In genomic region chr9:4932681-4933080, GRCh38 we compare ENCODE assay signal across 29 cellular contexts. TPM values are rescaled to one million over a fixed set of nuclear protein-coding genes. Genes with fewer than 3 reads are reported as not detected.
DNase-seq lines count a peak whose midpoint lies in the region; ATAC-seq and TF ChIP-seq lines count a peak whose summit lies in the region.
"Had no signal": no experiment of that assay in that cellular context is flagged by ENCODE, and none has a peak within 500 bp of the region (broad histone marks: within the 10 kb centered on the region; RNA-seq: fewer than 3 reads in every experiment).

No MANE protein-coding gene starts in this region.

- no peak for DNase-seq in LNCaP clone FGC (ENCODE audit: low read depth)
- no peak for DNase-seq in adipocyte (ENCODE audit: low read depth)
- peak; percentile 70 to 88 for DNase-seq in trophoblast cell
- DNase-seq in stimulated activated CD4-positive, alpha-beta T cell treated with anti-CD3 and anti-CD28 coated beads, Interleukin-4, amount 100 ng/mL, for 24 hours = no peak
- DNase-seq in NOMO-1 (lab: John Stamatoyannopoulos, UW; ENCODE audit: unreplicated experiment in 2 of 2) = no peak
- no peak for DNase-seq in mucosa of descending colon
- DNase-seq in osteocyte (ENCODE audit: extremely low spot score, unreplicated experiment) = no peak
- DNase-seq: AML-193; Caco-2; CD4-positive, alpha-beta memory T cell; GDM1; GOT3; HFFc6; NCI-H1048; NCI-H1417; NCI-H1694; NCI-H2081; NCI-H2227 treated with DMSO at 0.1 percent for 48 hours; NCI-H526 treated with DMSO at 0.1 percent for 48 hours; SHP77 treated with DMSO at 0.1 percent for 48 hours had no signal

- H3K4ac ChIP-seq in trophoblast cell (ENCODE audit: low read depth, low read length) = no peak overlapping the region

- no peak overlapping the region for H2AK5ac ChIP-seq in trophoblast cell (ENCODE audit: low read length)

- no peaks in the 10 kb centered on the region for H3K79me1 ChIP-seq in trophoblast cell (ENCODE audit: low read length)

- intact Hi-C loops in mucosa of descending colon (cut with DNase I, micrococcal nuclease) = no loop called here

- H4K91ac ChIP-seq in trophoblast cell (ENCODE audit: low read depth, low read length) = no peak overlapping the region

- no peaks in the 10 kb centered on the region for H3K27me3 Mint-ChIP-seq in osteocyte (ENCODE audit: unreplicated experiment)
- H3K27me3 Mint-ChIP-seq: CD4-positive, alpha-beta memory T cell; IgD-negative memory B cell had no signal

- H3K4me1 ChIP-seq in adipocyte (ENCODE audit: control insufficient read depth, insufficient read depth, low read length) (peaks cover 20% of the 10 kb centered on the region), esophagus (ENCODE audit: control insufficient read depth in 2 of 2, insufficient read depth in 2 of 2, low read length in 1 of 2) (peaks cover 4 to 5% of the 10 kb centered on the region in 2 donors), trophoblast cell (ENCODE audit: control insufficient read depth in 1 of 2, insufficient read depth in 2 of 2, low read length in 2 of 2) (peaks cover 4% of the 10 kb centered on the region in 2 experiments), mucosa of descending colon (ENCODE audit: low read depth) (no peaks in the 10 kb centered on the region)
- H3K4me1 ChIP-seq: Caco-2, HAP-1 had no signal

- TF ChIP-seq CTCF in LNCaP clone FGC (IDR thresholded peaks at IDR 0.05; ENCODE audit: control insufficient read depth, extremely low read depth, insufficient read depth) (no peak), mucosa of descending colon (IDR thresholded peaks at IDR 0.05) (no peak), osteocyte (IDR thresholded peaks at IDR 0.05) (no peak)

- no peak overlapping the region for H4K8ac ChIP-seq in trophoblast cell (ENCODE audit: low read depth, low read length)

- no peak overlapping the region for H2BK5ac ChIP-seq in trophoblast cell (ENCODE audit: low read depth, low read length, poor library complexity)

- H2AFZ ChIP-seq in trophoblast cell (ENCODE audit: insufficient read depth, low read length, poor library complexity) = no peak overlapping the region

- H3K9ac ChIP-seq in adipocyte (ENCODE audit: low read length) (no peak overlapping the region), trophoblast cell (ENCODE audit: low read length) (no peak overlapping the region)
- H3K9ac ChIP-seq: BLaER1 treated with 17β-estradiol and CSF1 and Interleukin-3, amounts not matched to agents 10 nM and 100 nM; KMS-11 had no signal

- peaks cover 6% of the 10 kb centered on the region for H3K4me1 Mint-ChIP-seq in osteocyte (ENCODE audit: unreplicated experiment)

- no peaks in the 10 kb centered on the region for H3K79me2 ChIP-seq in trophoblast cell (ENCODE audit: control insufficient read depth, insufficient read depth, low read length, poor library complexity)

- H2BK12ac ChIP-seq in trophoblast cell (ENCODE audit: low read length) = no peak overlapping the region

- H3K36me3 Mint-ChIP-seq in osteocyte (ENCODE audit: unreplicated experiment) = no peaks in the 10 kb centered on the region
- H3K36me3 Mint-ChIP-seq: CD4-positive, alpha-beta memory T cell; IgD-negative memory B cell had no signal

- H3K4me3 Mint-ChIP-seq in osteocyte (ENCODE audit: unreplicated experiment) = no peak overlapping the region
- H3K4me3 Mint-ChIP-seq: CD4-positive, alpha-beta memory T cell; HFFc6; IgD-negative memory B cell had no signal

- no peaks in the 10 kb centered on the region for H3K9me3 Mint-ChIP-seq in osteocyte (ENCODE audit: unreplicated experiment)
- H3K9me3 Mint-ChIP-seq: HFFc6 had no signal

- H3K27me3 ChIP-seq in adipocyte (replicated peaks; ENCODE audit: control insufficient read depth, insufficient read depth, low read length) (no peaks in the 10 kb centered on the region), esophagus (ENCODE audit: control insufficient read depth in 1 of 2, insufficient read depth in 2 of 2, low read length in 2 of 2) (no peaks in the 10 kb centered on the region), trophoblast cell (ENCODE audit: insufficient read depth, low read length) (no peaks in the 10 kb centered on the region)
- H3K27me3 ChIP-seq: BLaER1 treated with 17β-estradiol and CSF1 and Interleukin-3, amounts not matched to agents 10 nM and 100 nM had no signal

- WGBS in esophagus, 2 donors = 53 to 67% methylated on average over 4 of the region's 4 CpGs
- no CpG with 5 or more reads among the region's 4 CpGs for WGBS in trophoblast cell (ENCODE audit: extremely low coverage, insufficient coverage, insufficient read length)

- H4K12ac ChIP-seq in trophoblast cell (ENCODE audit: low read depth, low read length) = no peak overlapping the region

- H3K4me3 ChIP-seq in LNCaP clone FGC (ENCODE audit: low read depth, low read length) = peak overlapping the region; percentile 22
- H3K4me3 ChIP-seq in adipocyte (ENCODE audit: low read length) = peak overlapping the region; percentile 22
- no peak overlapping the region for H3K4me3 ChIP-seq in esophagus (ENCODE audit: low read depth in 1 of 2, low read length in 2 of 2)
- no peak overlapping the region for H3K4me3 ChIP-seq in trophoblast cell (ENCODE audit: low read depth, low read length)
- H3K4me3 ChIP-seq in mucosa of descending colon = no peak overlapping the region
- H3K4me3 ChIP-seq: BLaER1 treated with 17β-estradiol and CSF1 and Interleukin-3, amounts not matched to agents 10 nM and 100 nM; GM12878; HAP-1; SK-N-MC had no signal

- H3K4me2 ChIP-seq in trophoblast cell (ENCODE audit: low read length) = no peak overlapping the region
- H3K4me2 ChIP-seq: KMS-11 had no signal

- H2BK120ac ChIP-seq in trophoblast cell (ENCODE audit: insufficient read depth, low read length, poor library complexity) = no peak overlapping the region

- H3K18ac ChIP-seq in trophoblast cell (ENCODE audit: low read length) = no peak overlapping the region

- H3K36me3 ChIP-seq in adipocyte (ENCODE audit: control insufficient read depth, insufficient read depth, low read length, severe bottlenecking) = no peaks in the 10 kb centered on the region
- no peaks in the 10 kb centered on the region for H3K36me3 ChIP-seq in esophagus (ENCODE audit: control insufficient read depth in 2 of 2, insufficient read depth in 2 of 2, low read length in 1 of 2)
- H3K36me3 ChIP-seq in trophoblast cell (ENCODE audit: control insufficient read depth in 1 of 2, insufficient read depth in 2 of 2, low read length in 2 of 2) = no peaks in the 10 kb centered on the region
- H3K36me3 ChIP-seq in mucosa of descending colon (ENCODE audit: low read depth) = no peaks in the 10 kb centered on the region
- H3K36me3 ChIP-seq: BLaER1 treated with 17β-estradiol and CSF1 and Interleukin-3, amounts not matched to agents 10 nM and 100 nM; HAP-1 had no signal

- ATAC-seq in mucosa of descending colon = no peak
- ATAC-seq: GM12878, Panc1 had no signal

- no peak overlapping the region for H3K14ac ChIP-seq in trophoblast cell (ENCODE audit: low read length)

- H3K27ac ChIP-seq in esophagus (ENCODE audit: low read depth in 2 of 2, low read length in 1 of 2) = peak overlapping the region; percentile 34 to 55
- no peak overlapping the region for H3K27ac ChIP-seq in trophoblast cell (ENCODE audit: low read depth, low read length)
- H3K27ac ChIP-seq: BLaER1 treated with 17β-estradiol and CSF1 and Interleukin-3, amounts not matched to agents 10 nM and 100 nM; HL-60; KMS-11; SK-N-MC had no signal

- H3K23ac ChIP-seq in trophoblast cell (ENCODE audit: low read length) = no peak overlapping the region

- H3K9me3 ChIP-seq in adipocyte (ENCODE audit: control insufficient read depth, low read length) = no peaks in the 10 kb centered on the region
- no peaks in the 10 kb centered on the region for H3K9me3 ChIP-seq in esophagus (ENCODE audit: control insufficient read depth in 2 of 2, insufficient read depth in 1 of 2, low read depth in 1 of 2, low read length in 1 of 2)
- no peaks in the 10 kb centered on the region for H3K9me3 ChIP-seq in trophoblast cell (ENCODE audit: insufficient read depth, low read depth, low read length)
- no peaks in the 10 kb centered on the region for H3K9me3 ChIP-seq in mucosa of descending colon
- H3K9me3 ChIP-seq: BLaER1 treated with 17β-estradiol and CSF1 and Interleukin-3, amounts not matched to agents 10 nM and 100 nM; Caco-2; HAP-1 had no signal

- no peak overlapping the region for H3K27ac Mint-ChIP-seq in osteocyte (ENCODE audit: unreplicated experiment)
- H3K27ac Mint-ChIP-seq: CD4-positive, alpha-beta memory T cell; HFFc6; IgD-negative memory B cell had no signal

RNA-seq across cellular contexts. Expression of gene JAK2, which starts 52.4 kb away (rescaled TPM):
- 1 to 10 TPM; 3.9 to 6.0 TPM for polyA plus RNA-seq in esophagus
- 2.5 and 3.1 TPM in 2 replicates for polyA plus RNA-seq in trophoblast cell (2013)
- total RNA-seq in mucosa of descending colon = 10 to 100 TPM; 17.0 to 24.4 (median 17.5) TPM
- 23.3 and 24.6 TPM in 2 replicates for total RNA-seq in osteocyte

Comparison
In these comparisons a context has a peak if more than half of its experiments do, and no peak if none do; other contexts are left out.
1. DNase-seq: peak in trophoblast cell (2 of 2); none in LNCaP clone FGC (single experiment), adipocyte (single experiment), stimulated activated CD4-positive, alpha-beta T cell treated with anti-CD3 and anti-CD28 coated beads, Interleukin-4, amount 100 ng/mL, for 24 hours (single experiment), NOMO-1 (0 of 2), mucosa of descending colon (0 of 3) and osteocyte (single experiment).
2. H3K4me3 ChIP-seq: peak in LNCaP clone FGC (single experiment) and adipocyte (single experiment); none in esophagus (0 of 2), trophoblast cell (single experiment) and mucosa of descending colon (single experiment).